In genomic region chr7:101880536-101881443, GRCh38 we compare ENCODE assay signal across 11 cellular contexts.
DNase-seq lines count a peak whose midpoint lies in the region; ATAC-seq and TF ChIP-seq lines count a peak whose summit lies in the region.
"Had no signal": no experiment of that assay in that cellular context is flagged by ENCODE, and none has a peak within 500 bp of the region (broad histone marks: within the 10 kb centered on the region; RNA-seq: fewer than 3 reads in every experiment).

No MANE protein-coding gene starts in this region.

- H4K20me1 ChIP-seq in PC-9 (ENCODE audit: insufficient read depth): no peaks in the 10 kb centered on the region

- ATAC-seq in esophagus mucosa (peak; percentile 64), GM18868 (IDR thresholded peaks at IDR 0.05; ENCODE audit: unreplicated experiment) (no peak), GM19467 (IDR thresholded peaks at IDR 0.05; ENCODE audit: unreplicated experiment) (no peak)
- ATAC-seq: activated CD8-positive, alpha-beta memory T cell treated with anti-CD3 and anti-CD28 coated beads, Interleukin-2, amount 10 ng/mL, durations not matched to agents 7 days and 5 days had no signal

- peaks cover 51% of the 10 kb centered on the region for H3K4me1 ChIP-seq in PC-9 (replicated peaks; ENCODE audit: insufficient read depth)
- peaks cover 39% of the 10 kb centered on the region for H3K4me1 ChIP-seq in prostate gland (replicated peaks)

- peak; percentile 90 for DNase-seq in Daoy (ENCODE audit: low read depth)
- peak in 1 of 2 experiments; percentile 63 for DNase-seq in PC-9
- DNase-seq in prostate gland (ENCODE audit: low spot score): peak; percentile 90
- DNase-seq in NCI-H524 (lab: John Stamatoyannopoulos, UW): no peak
- no peak for DNase-seq in NCI-H1694 (lab: John Stamatoyannopoulos, UW)
- DNase-seq: activated CD8-positive, alpha-beta memory T cell treated with anti-CD3 and anti-CD28 coated beads, Interleukin-2, amount 10 ng/mL, durations not matched to agents 7 days and 5 days; hippocampal formation; stimulated activated CD4-positive, alpha-beta T cell treated with anti-CD3 and anti-CD28 coated beads, Interleukin-2, amount 100 ng/mL, for 48 hours had no signal

- intact Hi-C loops in PC-9 (cut with micrococcal nuclease; ENCODE audit: unreplicated experiment) (loop anchor here (10.0 kb wide), 1 partner anchor 514 kb away; the partner anchor contains the start of gene PRKRIP1), prostate gland (cut with DNase I) (loop anchor here (5.0 kb wide), 1 partner anchor 62 kb away; no protein-coding TSS in a partner anchor)

- no peak overlapping the region for H2AFZ ChIP-seq in PC-9

- TF ChIP-seq POLR2A in prostate gland (IDR thresholded peaks at IDR 0.05): no peak

- no peaks in the 10 kb centered on the region for H3K9me3 ChIP-seq in PC-9 (ENCODE audit: insufficient read depth, low read depth)
- no peaks in the 10 kb centered on the region for H3K9me3 ChIP-seq in prostate gland

- H3K36me3 ChIP-seq in PC-9 (ENCODE audit: low read depth) (no peaks in the 10 kb centered on the region), prostate gland (no peaks in the 10 kb centered on the region)

- POLR2A ChIA-PET in PC-9 (lab: Charles Lee; ENCODE audit: unreplicated experiment): no interaction called here

- H3K27ac ChIP-seq in PC-9 (peak overlapping the region; percentile 99), prostate gland (peak overlapping the region; percentile 90 to 92)

- H3K27me3 ChIP-seq in PC-9 (ENCODE audit: insufficient read depth, low read depth) (no peaks in the 10 kb centered on the region), prostate gland (replicated peaks; ENCODE audit: insufficient read depth) (no peaks in the 10 kb centered on the region)

- 19% methylated on average over 10 of the region's 10 CpGs for WGBS in prostate gland

- TF ChIP-seq CTCF in PC-9 (conservative IDR thresholded peaks at IDR 0.05): no peak
- TF ChIP-seq CTCF in prostate gland (IDR thresholded peaks at IDR 0.05): no peak

- peaks cover 58% of the 10 kb centered on the region for H3K79me2 ChIP-seq in PC-9 (ENCODE audit: low read depth)

- H3F3A ChIP-seq in PC-9 (ENCODE audit: insufficient read depth, low read depth): peaks cover 34% of the 10 kb centered on the region

- H3K4me3 ChIP-seq in PC-9: no peak overlapping the region
- H3K4me3 ChIP-seq in prostate gland: no peak overlapping the region

- H3K4me2 ChIP-seq in PC-9: peak overlapping the region; percentile 78

- no peaks in the 10 kb centered on the region for H3K9me2 ChIP-seq in PC-9 (ENCODE audit: insufficient read depth)

- no TSS peak for BruUV-seq in PC-9 (replicated peaks; lab: Mats Ljungman, UMichigan)

- CTCF ChIA-PET in PC-9 (lab: Charles Lee): interaction anchor here (0.5 to 0.6 kb wide), 2 partner anchors 157 to 515 kb away, joined by 5 to 6 read pairs; partner anchors contain the start of gene PRKRIP1

Comparison
In these comparisons a context has a peak if more than half of its experiments do, and no peak if none do; other contexts are left out.
1. DNase-seq: peak in Daoy (single experiment) and prostate gland (single experiment); none in NCI-H524 (0 of 2) and NCI-H1694 (single experiment).